Comparison of ENCODE assay signal across 9 cellular contexts in genomic region chrX:48891402-48892288, GRCh38. TPM values are rescaled to one million over a fixed set of nuclear protein-coding genes. Genes with fewer than 3 reads are reported as not detected.
A peak's percentile ranks its signal among the peaks of the same experiment; 100 is the strongest.
DNase-seq lines count a peak whose midpoint lies in the region; ATAC-seq, FAIRE-seq and TF ChIP-seq lines count a peak whose summit lies in the region.
"Had no signal": no experiment of that assay in that cellular context is flagged by ENCODE, and none has a peak within 500 bp of the region (broad histone marks: within the 10 kb centered on the region; RNA-seq: fewer than 3 reads in every experiment).

No MANE protein-coding gene starts in this region.

- H3K27ac ChIP-seq in VCaP: peak overlapping the region; percentile 36; the same call in 1 of the 2 replicates

- H3K36me3 ChIP-seq in bronchial epithelial cell (ENCODE audit: control insufficient read depth, insufficient read depth, low read length): peaks cover 7% of the 10 kb centered on the region

- no peaks in the 10 kb centered on the region for H3K27me3 ChIP-seq in bronchial epithelial cell (ENCODE audit: control insufficient read depth, insufficient read depth, low read length)

- DNase-seq in SIG-M5 treated with dmso at 0.1 percent for 504 hours (lab: John Stamatoyannopoulos, UW; ENCODE audit: unreplicated experiment) (peak; percentile 69), SIG-M5 (lab: John Stamatoyannopoulos, UW) (no peak), NCI-H2107 treated with DMSO at 0.1 percent for 48 hours (lab: John Stamatoyannopoulos, UW; ENCODE audit: unreplicated experiment) (peak; percentile 74), bronchial epithelial cell (ENCODE audit: low read depth) (peak; percentile 75), islet precursor cell (peak; percentile 97)
- peak; percentile 64 for DNase-seq in stimulated activated CD4-positive, alpha-beta T cell treated with anti-CD3 and anti-CD28 coated beads, Interleukin-12 subunit alpha, Interleukin-12 subunit beta, amount 100 ng/mL, for 4 hours

- peak overlapping the region; percentile 50 for H3K4me3 ChIP-seq in bronchial epithelial cell (ENCODE audit: low read depth, low read length)

- peak; percentile 59 for ATAC-seq in HG03025 (IDR thresholded peaks at IDR 0.05; ENCODE audit: low FRiP score, unreplicated experiment)

- peak; percentile 35 for TF ChIP-seq CTCF in VCaP (conservative IDR thresholded peaks at IDR 0.05)
- peak; percentile 66 for TF ChIP-seq CTCF in bronchial epithelial cell (IDR thresholded peaks at IDR 0.05; ENCODE audit: insufficient read depth, low read length, severe bottlenecking)

- FAIRE-seq in bronchial epithelial cell (lab: Jason Lieb, UNC): no peak
- FAIRE-seq: A204.1 had no signal

RNA-seq across cellular contexts. Expression of gene TIMM17B, which starts 5.9 kb away (rescaled TPM):
- 28.2 and 35.2 TPM in 2 replicates for total RNA-seq in bronchial epithelial cell

RNA-seq across cellular contexts. Expression of gene PQBP1, which starts 6.1 kb away (rescaled TPM):
- total RNA-seq in bronchial epithelial cell: 101 and 108 TPM in 2 replicates

RNA-seq across cellular contexts. Expression of gene SLC35A2, which starts 19.8 kb away (rescaled TPM):
- 19.3 and 21.9 TPM in 2 replicates for total RNA-seq in bronchial epithelial cell

RNA-seq across cellular contexts. Expression of gene PIM2, which starts 27.2 kb away (rescaled TPM):
- total RNA-seq in bronchial epithelial cell: 3.2 and 6.8 TPM in 2 replicates

RNA-seq across cellular contexts. Expression of gene PCSK1N, which starts 56.2 kb away (rescaled TPM):
- total RNA-seq in bronchial epithelial cell: 0.26 and 0.51 TPM in 2 replicates
